Comparison of ENCODE assay signal across 11 cellular contexts in the genomic region with DNA sequence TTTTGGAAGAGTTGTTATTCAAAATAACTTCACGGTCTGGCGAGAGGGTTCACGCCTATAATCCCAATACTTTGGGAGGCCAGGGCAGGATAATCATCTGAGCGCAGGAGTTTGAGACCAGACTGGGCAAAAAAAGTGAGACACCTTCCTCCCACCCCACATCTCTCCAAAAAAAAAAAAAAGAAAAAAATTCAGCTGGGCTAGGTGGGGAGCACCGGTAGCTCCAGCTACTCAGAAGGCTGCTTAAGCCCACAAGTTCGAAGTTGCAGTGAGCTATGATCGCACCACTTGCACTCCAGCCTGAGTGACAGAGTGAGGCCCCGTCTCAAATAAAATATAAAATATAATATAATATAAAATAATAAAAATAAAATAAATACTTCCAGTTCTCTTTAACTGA. TPM values are rescaled to one million over a fixed set of nuclear protein-coding genes. Genes with fewer than 3 reads are reported as not detected.
A peak's percentile ranks its signal among the peaks of the same experiment; 100 is the strongest.
DNase-seq lines count a peak whose midpoint lies in the region; ATAC-seq, FAIRE-seq and TF ChIP-seq lines count a peak whose summit lies in the region.
"Had no signal": no experiment of that assay in that cellular context is flagged by ENCODE, and none has a peak within 500 bp of the region (broad histone marks: within the 10 kb centered on the region; RNA-seq: fewer than 3 reads in every experiment).

No MANE protein-coding gene starts in this region.

- TF ChIP-seq CTCF in OCI-LY7 (conservative IDR thresholded peaks at IDR 0.05; ENCODE audit: low read length) (no peak), dorsolateral prefrontal cortex (IDR thresholded peaks at IDR 0.05 in 54 of 56, conservative IDR thresholded peaks at IDR 0.05 in 2 of 56; ENCODE audit: low read depth in 1 of 56, partially characterized antibody in 56 of 56) (no peak)

- no peak for TF ChIP-seq POLR2A in GM12891 (IDR thresholded peaks at IDR 0.05; ENCODE audit: low read depth, low read length)

- POLR2A ChIA-PET in OCI-LY7 (lab: Charles Lee) = interaction anchor here (0.6 to 1.4 kb wide), 6 partner anchors 9 to 187 kb away, joined by 3 to 16 read pairs (median 4); a partner anchor contains a TSS

- no peak for DNase-seq in activated naive CD8-positive, alpha-beta T cell treated with anti-CD3 and anti-CD28 coated beads for 36 hours
- DNase-seq in OCI-LY7 (ENCODE audit: low spot score) (no peak), dorsolateral prefrontal cortex (no peak), amniotic stem cell (lab: John Stamatoyannopoulos, UW) (no peak), GM12891 (ENCODE audit: insufficient read length, low spot score) (no peak)
- DNase-seq in stimulated activated effector memory CD8-positive, alpha-beta T cell treated with anti-CD3 and anti-CD28 coated beads, Interleukin-12 subunit alpha, Interleukin-12 subunit beta, amount 100 ng/mL, for 72 hours (ENCODE audit: low spot score in 2 of 2) = no peak

- no peaks in the 10 kb centered on the region for H3K9me3 ChIP-seq in OCI-LY7 (ENCODE audit: low read length)
- H3K9me3 ChIP-seq: right atrium auricular region had no signal

- H3K4me3 ChIP-seq in OCI-LY7 (ENCODE audit: low read depth, low read length, poor library complexity, severe bottlenecking) = peak overlapping the region; percentile 73
- H3K4me3 ChIP-seq in dorsolateral prefrontal cortex = peak overlapping the region in 39 of 59 donors; percentile 52 to 86 (median 72)

- H3K4me3 Mint-ChIP-seq in activated naive CD8-positive, alpha-beta T cell = peak overlapping the region; percentile 35
- H3K4me3 Mint-ChIP-seq in activated naive CD8-positive, alpha-beta T cell treated with anti-CD3 and anti-CD28 coated beads for 36 hours = no peak overlapping the region
- peak overlapping the region; percentile 71 for H3K4me3 Mint-ChIP-seq in stimulated activated effector memory CD8-positive, alpha-beta T cell treated with anti-CD3 and anti-CD28 coated beads, Interleukin-12 subunit alpha, Interleukin-12 subunit beta, amount 100 ng/mL, for 72 hours

- H3K27ac ChIP-seq in OCI-LY7 (ENCODE audit: low read depth, low read length, poor library complexity, severe bottlenecking) = peak overlapping the region; percentile 78
- peak overlapping the region in 4 of 59 donors; percentile 84 to 94 (median 88) for H3K27ac ChIP-seq in dorsolateral prefrontal cortex

- H4K20me1 ChIP-seq in OCI-LY7 (ENCODE audit: insufficient read depth, low read length) = no peaks in the 10 kb centered on the region

- peak overlapping the region; percentile 91; the same call in 1 of the 2 replicates for H3K4me2 ChIP-seq in OCI-LY7 (ENCODE audit: low read length)

- H3K36me3 Mint-ChIP-seq in activated naive CD8-positive, alpha-beta T cell = no peaks in the 10 kb centered on the region
- peaks cover 5% of the 10 kb centered on the region for H3K36me3 Mint-ChIP-seq in activated naive CD8-positive, alpha-beta T cell treated with anti-CD3 and anti-CD28 coated beads for 36 hours
- H3K36me3 Mint-ChIP-seq in stimulated activated effector memory CD8-positive, alpha-beta T cell treated with anti-CD3 and anti-CD28 coated beads, Interleukin-12 subunit alpha, Interleukin-12 subunit beta, amount 100 ng/mL, for 72 hours = peaks cover 24% of the 10 kb centered on the region

- FAIRE-seq in GM12891 (lab: Jason Lieb, UNC) = no peak

- H2AFZ ChIP-seq in OCI-LY7 (ENCODE audit: low read length) = peak overlapping the region; percentile 40; the same call in 1 of the 2 replicates

- no TSS peak for BruUV-seq in OCI-LY7 (replicated peaks; lab: Mats Ljungman, UMichigan)

- no peak overlapping the region for H3K27ac Mint-ChIP-seq in activated naive CD8-positive, alpha-beta T cell
- H3K27ac Mint-ChIP-seq in activated naive CD8-positive, alpha-beta T cell treated with anti-CD3 and anti-CD28 coated beads for 36 hours = no peak overlapping the region
- H3K27ac Mint-ChIP-seq in stimulated activated effector memory CD8-positive, alpha-beta T cell treated with anti-CD3 and anti-CD28 coated beads, Interleukin-12 subunit alpha, Interleukin-12 subunit beta, amount 100 ng/mL, for 72 hours = peak overlapping the region; percentile 100

- H3K4me1 ChIP-seq in OCI-LY7 (ENCODE audit: insufficient read depth, low read length, poor library complexity, severe bottlenecking) = peaks cover 13% of the 10 kb centered on the region

- no peaks in the 10 kb centered on the region for H3K9me2 ChIP-seq in OCI-LY7 (ENCODE audit: insufficient read depth, low read length)

- CTCF ChIA-PET in OCI-LY7 (lab: Charles Lee; ENCODE audit: unreplicated experiment) = no interaction called here

- H3K27me3 ChIP-seq in dorsolateral prefrontal cortex = no peaks in the 10 kb centered on the region
- H3K27me3 ChIP-seq: right atrium auricular region had no signal

- intact Hi-C loops in OCI-LY7 (cut with micrococcal nuclease; ENCODE audit: unreplicated experiment) = loop anchor here (1.0 to 10.0 kb wide), 8 partner anchors 60 to 1083 kb away; partner anchors contain the start of genes ZNF165 and ZNF184
- intact Hi-C loops in dorsolateral prefrontal cortex (cut with DNase I) = loop anchor here (2.0 to 5.0 kb wide), 4 partner anchors 150 to 725 kb away; partner anchors contain the start of gene ZNF184 (in 1 of the 2)

- H3K79me2 ChIP-seq in OCI-LY7 (ENCODE audit: insufficient read depth, low read depth, low read length) = no peaks in the 10 kb centered on the region

- peaks cover 10% of the 10 kb centered on the region for H3K4me1 Mint-ChIP-seq in activated naive CD8-positive, alpha-beta T cell (ENCODE audit: low read depth)
- H3K4me1 Mint-ChIP-seq in activated naive CD8-positive, alpha-beta T cell treated with anti-CD3 and anti-CD28 coated beads for 36 hours = peaks cover 18% of the 10 kb centered on the region
- peaks cover 10% of the 10 kb centered on the region for H3K4me1 Mint-ChIP-seq in stimulated activated effector memory CD8-positive, alpha-beta T cell treated with anti-CD3 and anti-CD28 coated beads, Interleukin-12 subunit alpha, Interleukin-12 subunit beta, amount 100 ng/mL, for 72 hours

- peaks cover 2% of the 10 kb centered on the region for H3K27me3 Mint-ChIP-seq in activated naive CD8-positive, alpha-beta T cell
- H3K27me3 Mint-ChIP-seq in activated naive CD8-positive, alpha-beta T cell treated with anti-CD3 and anti-CD28 coated beads for 36 hours = peaks cover 17% of the 10 kb centered on the region

- ATAC-seq in stimulated activated effector memory CD8-positive, alpha-beta T cell treated with anti-CD3 and anti-CD28 coated beads, Interleukin-12 subunit alpha, Interleukin-12 subunit beta, amount 100 ng/mL, for 72 hours = no peak
- ATAC-seq in GM18511 (IDR thresholded peaks at IDR 0.05; ENCODE audit: unreplicated experiment) = no peak

- H3K9me3 Mint-ChIP-seq in activated naive CD8-positive, alpha-beta T cell (ENCODE audit: low read depth) = peaks cover 5% of the 10 kb centered on the region
- H3K9me3 Mint-ChIP-seq in activated naive CD8-positive, alpha-beta T cell treated with anti-CD3 and anti-CD28 coated beads for 36 hours = peaks cover 2% of the 10 kb centered on the region
- H3K9me3 Mint-ChIP-seq in stimulated activated effector memory CD8-positive, alpha-beta T cell treated with anti-CD3 and anti-CD28 coated beads, Interleukin-12 subunit alpha, Interleukin-12 subunit beta, amount 100 ng/mL, for 72 hours = no peaks in the 10 kb centered on the region

- no peaks in the 10 kb centered on the region for H3K36me3 ChIP-seq in OCI-LY7 (ENCODE audit: insufficient read depth, low read length)
- H3K36me3 ChIP-seq: right atrium auricular region had no signal

TF ChIP-seq in GM12891, 5 proteins besides CTCF, POLR2A, EP300 and RAD21:
- TF ChIP-seq PAX5 (IDR thresholded peaks at IDR 0.05; ENCODE audit: insufficient read depth, low read length, severe bottlenecking) (no peak), SPI1 (IDR thresholded peaks at IDR 0.05; ENCODE audit: low read depth, low read length) (no peak), TAF1 (IDR thresholded peaks at IDR 0.05; ENCODE audit: low read depth, low read length) (no peak), POU2F2 (IDR thresholded peaks at IDR 0.05; ENCODE audit: low read depth, low read length) (no peak), POLR2AphosphoS5 (IDR thresholded peaks at IDR 0.05; ENCODE audit: low read depth, low read length) (no peak)

RNA-seq across cellular contexts. Expression of gene OR2B2, which starts 10.4 kb away (rescaled TPM):
- total RNA-seq in activated naive CD8-positive, alpha-beta T cell treated with anti-CD3 and anti-CD28 coated beads for 36 hours = not detected
- total RNA-seq in OCI-LY7 (2014; rRNA removed; shearing (Covaris generic)) = not detected in 2 replicates
- total RNA-seq in OCI-LY7 (2022) = not detected in 2 replicates
- total RNA-seq in dorsolateral prefrontal cortex = not detected
- polyA plus RNA-seq in GM12891 (2012; ENCODE audit: low read depth, missing spikeins) = not detected
- total RNA-seq: fibroblast of villous mesenchyme, lower leg skin, right atrium auricular region had no signal

RNA-seq across cellular contexts. Expression of gene OR2B6, which starts 55.2 kb away (rescaled TPM):
- total RNA-seq in activated naive CD8-positive, alpha-beta T cell treated with anti-CD3 and anti-CD28 coated beads for 36 hours = not detected
- total RNA-seq in OCI-LY7 (2014; rRNA removed; shearing (Covaris generic)) = 0.35 and 0.75 TPM in 2 replicates
- total RNA-seq in OCI-LY7 (2022) (not detected in 2 replicates), dorsolateral prefrontal cortex (not detected)
- 0.26 TPM for polyA plus RNA-seq in GM12891 (2012; ENCODE audit: low read depth, missing spikeins)
- total RNA-seq: fibroblast of villous mesenchyme, lower leg skin, right atrium auricular region had no signal
